In the genomic region with DNA sequence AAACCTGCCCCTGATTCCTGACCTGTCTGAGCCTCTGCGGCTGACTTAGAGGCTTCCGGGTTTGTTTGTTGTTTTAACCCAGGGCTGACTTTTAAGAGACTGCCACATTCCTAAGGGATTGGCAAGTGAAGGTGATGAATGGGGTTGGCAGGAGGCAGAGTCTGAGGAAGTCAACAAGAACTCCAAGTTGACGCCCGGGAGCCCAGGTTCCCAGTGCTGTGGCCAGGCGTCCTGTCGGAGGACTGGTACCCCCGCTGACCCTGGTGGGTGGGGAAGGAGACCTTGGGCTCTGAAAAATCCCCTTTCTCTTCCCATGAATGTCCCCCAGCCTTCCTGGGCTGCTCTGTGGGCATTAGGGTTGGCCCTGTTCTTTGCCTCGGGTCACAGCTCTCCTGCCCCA, we compare ENCODE assay signal across 9 cellular contexts.
DNase-seq lines count a peak whose midpoint lies in the region; ATAC-seq and TF ChIP-seq lines count a peak whose summit lies in the region.
"Had no signal": no experiment of that assay in that cellular context is flagged by ENCODE, and none has a peak within 500 bp of the region (broad histone marks: within the 10 kb centered on the region; RNA-seq: fewer than 3 reads in every experiment).

No MANE protein-coding gene starts in this region.

- no peak for DNase-seq in HEK293T (ENCODE audit: extremely low spot score)
- DNase-seq in adipocyte (ENCODE audit: low read depth) = peak; percentile 57
- peak; percentile 39 for DNase-seq in stromal cell of bone marrow (ENCODE audit: low read depth)
- no peak for DNase-seq in NCI-H1694 (lab: John Stamatoyannopoulos, UW)
- DNase-seq in DMS53 (lab: John Stamatoyannopoulos, UW) = no peak
- DNase-seq: NCI-H1930 had no signal

- no peaks in the 10 kb centered on the region for H3K27me3 ChIP-seq in adipocyte (replicated peaks; ENCODE audit: control insufficient read depth, insufficient read depth, low read length)
- H3K27me3 ChIP-seq in iPS-20b (ENCODE audit: insufficient read depth, low read length) = no peaks in the 10 kb centered on the region

- POLR2A ChIA-PET in HEK293T (lab: Yijun Ruan, JAX) = interaction anchor here (2.4 kb wide), 1 partner anchor 201 kb away, joined by 9 read pairs; the partner anchor contains the start of gene AHCYL1

- no peaks in the 10 kb centered on the region for H3K36me3 ChIP-seq in adipocyte (ENCODE audit: control insufficient read depth, insufficient read depth, low read length, severe bottlenecking)
- no peaks in the 10 kb centered on the region for H3K36me3 ChIP-seq in iPS-20b (ENCODE audit: insufficient read depth, low read depth, low read length)

- H3K4me3 ChIP-seq in adipocyte (ENCODE audit: low read length) (no peak overlapping the region), iPS-20b (ENCODE audit: low read length) (no peak overlapping the region)

- no peak for ATAC-seq in HG03469 (IDR thresholded peaks at IDR 0.05; ENCODE audit: unreplicated experiment)
- ATAC-seq in HG03280 (IDR thresholded peaks at IDR 0.05; ENCODE audit: unreplicated experiment) = no peak

- peaks cover 46% of the 10 kb centered on the region for H3K4me1 ChIP-seq in adipocyte (ENCODE audit: control insufficient read depth, insufficient read depth, low read length)
- H3K4me1 ChIP-seq in iPS-20b (ENCODE audit: insufficient read depth, low read length) = peaks cover 7% of the 10 kb centered on the region

- H3K9ac ChIP-seq in adipocyte (ENCODE audit: low read length) = no peak overlapping the region
- H3K9ac ChIP-seq in iPS-20b (ENCODE audit: low read depth, low read length) = peak overlapping the region; percentile 24; the same call in 1 of the 2 replicates

- H3K9me3 ChIP-seq in adipocyte (ENCODE audit: control insufficient read depth, low read length) = peaks cover 11% of the 10 kb centered on the region
- peaks cover 12% of the 10 kb centered on the region for H3K9me3 ChIP-seq in iPS-20b (ENCODE audit: insufficient read depth, low read depth, low read length)

- CTCF ChIA-PET in HEK293T (lab: Yijun Ruan, JAX) = interaction anchor here (1.2 to 4.0 kb wide), 2 partner anchors 141 to 201 kb away, joined by 3 to 19 read pairs; partner anchors contain the start of gene AHCYL1

- no peak overlapping the region for H3K27ac ChIP-seq in iPS-20b (ENCODE audit: low read length)

TF ChIP-seq in HEK293T, 16 proteins besides CTCF, POLR2A, EP300 and RAD21:
- TF ChIP-seq SP1 (IDR thresholded peaks at IDR 0.05) = no peak
- TF ChIP-seq FOXK2 (IDR thresholded peaks at IDR 0.05) = no peak
- no peak for TF ChIP-seq TARDBP (IDR thresholded peaks at IDR 0.05)
- TF ChIP-seq, protein P1, sequence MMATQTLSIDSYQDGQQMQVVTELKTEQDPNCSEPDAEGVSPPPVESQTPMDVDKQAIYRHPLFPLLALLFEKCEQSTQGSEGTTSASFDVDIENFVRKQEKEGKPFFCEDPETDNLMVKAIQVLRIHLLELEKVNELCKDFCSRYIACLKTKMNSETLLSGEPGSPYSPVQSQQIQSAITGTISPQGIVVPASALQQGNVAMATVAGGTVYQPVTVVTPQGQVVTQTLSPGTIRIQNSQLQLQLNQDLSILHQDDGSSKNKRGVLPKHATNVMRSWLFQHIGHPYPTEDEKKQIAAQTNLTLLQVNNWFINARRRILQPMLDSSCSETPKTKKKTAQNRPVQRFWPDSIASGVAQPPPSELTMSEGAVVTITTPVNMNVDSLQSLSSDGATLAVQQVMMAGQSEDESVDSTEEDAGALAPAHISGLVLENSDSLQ (IDR thresholded peaks at IDR 0.05) = peak; percentile 87

Comparison
In these comparisons a context has a peak if more than half of its experiments do, and no peak if none do; other contexts are left out.
1. DNase-seq: peak in adipocyte (single experiment) and stromal cell of bone marrow (single experiment); none in HEK293T (single experiment), NCI-H1694 (single experiment) and DMS53 (single experiment).